Comparison of ENCODE assay signal across 8 cellular contexts in genomic region chr1:33348194-33348593, GRCh38. TPM values are rescaled to one million over a fixed set of nuclear protein-coding genes. Genes with fewer than 3 reads are reported as not detected.
DNase-seq lines count a peak whose midpoint lies in the region; ATAC-seq and TF ChIP-seq lines count a peak whose summit lies in the region.

No MANE protein-coding gene starts in this region.

- intact Hi-C loops in heart right ventricle (cut with DNase I) (loop anchor here in 2 of 10 donors (2.0 to 5.0 kb wide), 2 partner anchors 17 to 51 kb away; no protein-coding TSS in a partner anchor), cardiac septum (cut with DNase I) (loop anchor here (5.0 to 10.0 kb wide), 2 partner anchors 221 to 227 kb away; no protein-coding TSS in a partner anchor), lower lobe of right lung (cut with DNase I) (no loop called here), aorta (cut with DNase I) (loop anchor here (5.0 kb wide), 3 partner anchors 59 to 114 kb away; partner anchors contain the start of gene ZNF362 (in 1 of the 2))

- WGBS in heart right ventricle, 2 donors, result 17 to 22% methylated on average over 2 of the region's 2 CpGs
- WGBS in aorta, 2 donors, result 6 to 10% methylated on average over 2 of the region's 2 CpGs

- peaks cover 23 to 66% (median 59%) of the 10 kb centered on the region in 9 donors for H3K4me1 ChIP-seq in heart right ventricle
- H3K4me1 ChIP-seq in lower lobe of right lung, result peaks cover 63% of the 10 kb centered on the region
- H3K4me1 ChIP-seq in aorta (ENCODE audit: control insufficient read depth in 1 of 2, insufficient read depth in 2 of 2, low read length in 2 of 2), result peaks cover 2 to 10% of the 10 kb centered on the region in 2 donors

- TF ChIP-seq CTCF in heart right ventricle (IDR thresholded peaks at IDR 0.05) (no peak), lower lobe of right lung (IDR thresholded peaks at IDR 0.05) (no peak)

- H3K27me3 ChIP-seq in heart right ventricle, result no peaks in the 10 kb centered on the region
- H3K27me3 ChIP-seq in lower lobe of right lung (ENCODE audit: low read depth), result no peaks in the 10 kb centered on the region
- H3K27me3 ChIP-seq in aorta (ENCODE audit: control insufficient read depth in 1 of 2, insufficient read depth in 2 of 2, low read length in 1 of 2), result no peaks in the 10 kb centered on the region

- H3K4me3 ChIP-seq in heart right ventricle, result peak overlapping the region; percentile 77 to 96 (median 90)
- H3K4me3 ChIP-seq in lower lobe of right lung, result peak overlapping the region; percentile 70
- peak overlapping the region; percentile 96 to 100 for H3K4me3 ChIP-seq in aorta (ENCODE audit: low read length in 2 of 2)

- ATAC-seq in heart right ventricle (no peak), lower lobe of right lung (no peak), aorta (ENCODE audit: low FRiP score) (no peak)

- H3K27ac ChIP-seq in heart right ventricle (peak overlapping the region; percentile 98 to 100 (median 99)), lower lobe of right lung (peak overlapping the region; percentile 96), aorta (ENCODE audit: low read depth in 1 of 2, low read length in 2 of 2) (peak overlapping the region; percentile 90 to 100)

- DNase-seq in heart right ventricle, result no peak
- DNase-seq in cardiac septum (ENCODE audit: low spot score), result no peak
- DNase-seq in astrocyte of the hippocampus (ENCODE audit: low read depth, low spot score), result peak; percentile 66
- DNase-seq in lower lobe of right lung, result no peak
- no peak for DNase-seq in aorta
- no peak for DNase-seq in SIG-M5 (lab: John Stamatoyannopoulos, UW)
- no peak for DNase-seq in ecto neural progenitor cell (ENCODE audit: low spot score)
- DNase-seq in activated CD8-positive, alpha-beta memory T cell treated with anti-CD3 and anti-CD28 coated beads, Interleukin-2, amount 50 U/mL, for 48 hours, result no peak

- H3K36me3 ChIP-seq in heart right ventricle (peaks cover 0 to 42% (median 0%) of the 10 kb centered on the region in 9 donors), lower lobe of right lung (no peaks in the 10 kb centered on the region), aorta (ENCODE audit: control insufficient read depth in 1 of 2, insufficient read depth in 2 of 2, low read length in 1 of 2) (no peaks in the 10 kb centered on the region)

- H3K9me3 ChIP-seq in heart right ventricle, result no peaks in the 10 kb centered on the region
- no peaks in the 10 kb centered on the region for H3K9me3 ChIP-seq in lower lobe of right lung
- no peaks in the 10 kb centered on the region for H3K9me3 ChIP-seq in aorta (ENCODE audit: control insufficient read depth, low read length)

RNA-seq across cellular contexts. Expression of gene A3GALT2, which starts 27.3 kb away (rescaled TPM):
- under 1 TPM in 1 of 10 donors, not detected in 9; 0.25 TPM for total RNA-seq in heart right ventricle
- not detected for polyA plus RNA-seq in heart right ventricle
- total RNA-seq in cardiac septum, result not detected
- total RNA-seq in lower lobe of right lung, result not detected
- under 1 TPM; 0.36 to 0.81 TPM for total RNA-seq in aorta
- not detected for polyA plus RNA-seq in aorta
